In the genomic region with DNA sequence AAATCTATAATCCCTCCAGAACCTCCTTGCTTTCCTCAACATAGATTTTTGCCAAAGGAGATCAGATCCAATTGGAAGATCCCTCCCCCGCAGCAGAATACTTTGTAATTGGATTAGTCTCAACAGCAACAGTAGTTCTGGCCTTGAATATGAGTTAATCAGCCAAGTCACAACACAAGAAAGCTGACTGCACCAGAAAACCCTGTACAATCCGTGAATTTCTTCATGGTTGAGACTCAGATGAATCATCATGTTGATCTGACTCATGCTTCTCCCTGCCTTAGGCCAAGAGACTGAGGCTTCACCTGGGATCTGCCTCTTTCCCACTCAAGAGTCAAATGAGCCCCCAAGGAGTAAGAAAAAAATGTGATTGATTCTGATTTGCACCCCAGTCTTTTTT, we compare ENCODE assay signal across 7 cellular contexts. TPM values are rescaled to one million over a fixed set of nuclear protein-coding genes. Genes with fewer than 3 reads are reported as not detected.
DNase-seq lines count a peak whose midpoint lies in the region; ATAC-seq and TF ChIP-seq lines count a peak whose summit lies in the region.
"Had no signal": no experiment of that assay in that cellular context is flagged by ENCODE, and none has a peak within 500 bp of the region (broad histone marks: within the 10 kb centered on the region; RNA-seq: fewer than 3 reads in every experiment).

No MANE protein-coding gene starts in this region.

- H3K27ac Mint-ChIP-seq in brain, result peak overlapping the region in 2 of 5 experiments; percentile 85 to 92
- H3K27ac Mint-ChIP-seq in CD8-positive, alpha-beta T cell, result no peak overlapping the region

- peaks cover 0 to 5% of the 10 kb centered on the region in 2 experiments; a peak in 1 of 3 replicates for H3K36me3 ChIP-seq in HEK293 (ENCODE audit: control insufficient read depth in 2 of 2, insufficient read depth in 1 of 2, low read length in 2 of 2)
- peaks cover under 1% of the 10 kb centered on the region for H3K36me3 ChIP-seq in CD8-positive, alpha-beta T cell (ENCODE audit: insufficient read depth, low read length)

- H3K9me3 Mint-ChIP-seq in brain, result peaks cover 0 to 4% (median 0%) of the 10 kb centered on the region in 5 experiments
- H3K9me3 Mint-ChIP-seq in CD8-positive, alpha-beta T cell, result no peaks in the 10 kb centered on the region

- H3K4me1 Mint-ChIP-seq in brain, result peaks cover 37% of the 10 kb centered on the region
- peaks cover 21% of the 10 kb centered on the region for H3K4me1 Mint-ChIP-seq in CD8-positive, alpha-beta T cell (ENCODE audit: low read depth)

- ATAC-seq in omental fat pad (ENCODE audit: low FRiP score) (peak; percentile 82), GM18858 (IDR thresholded peaks at IDR 0.05; ENCODE audit: unreplicated experiment) (no peak)
- no peak for ATAC-seq in CD8-positive, alpha-beta T cell

- no peak for TF ChIP-seq CTCF in HEK293 (tag by site-specific recombination; IDR thresholded peaks at IDR 0.05)
- TF ChIP-seq CTCF in brain (conservative IDR thresholded peaks at IDR 0.05), result no peak
- TF ChIP-seq CTCF in omental fat pad (IDR thresholded peaks at IDR 0.05), result no peak
- no peak for TF ChIP-seq CTCF in CD8-positive, alpha-beta T cell (IDR thresholded peaks at IDR 0.05)

- DNase-seq in omental fat pad (ENCODE audit: low spot score) (no peak), NCI-H2171 (lab: John Stamatoyannopoulos, UW) (no peak)
- DNase-seq in CD8-positive, alpha-beta T cell, result no peak
- DNase-seq: right lobe of liver had no signal

- POLR2A ChIA-PET in HEK293 (lab: Yijun Ruan, JAX), result interaction anchor here (0.7 kb wide), 1 partner anchor 15 kb away, joined by 3 read pairs; no protein-coding TSS in a partner anchor
- POLR2A ChIA-PET in CD8-positive, alpha-beta T cell (lab: Charles Lee), result no interaction called here

- peaks cover 10% of the 10 kb centered on the region for H3K36me3 Mint-ChIP-seq in brain
- peaks cover 12% of the 10 kb centered on the region for H3K36me3 Mint-ChIP-seq in CD8-positive, alpha-beta T cell

- H3K9me3 ChIP-seq in HEK293 (ENCODE audit: control insufficient read depth, insufficient read depth, low read depth, low read length), result no peaks in the 10 kb centered on the region
- H3K9me3 ChIP-seq in CD8-positive, alpha-beta T cell (ENCODE audit: low read length), result no peaks in the 10 kb centered on the region
- H3K9me3 ChIP-seq: right lobe of liver had no signal

- peaks cover 49% of the 10 kb centered on the region for H3K27me3 Mint-ChIP-seq in brain
- peaks cover 4% of the 10 kb centered on the region for H3K27me3 Mint-ChIP-seq in CD8-positive, alpha-beta T cell (ENCODE audit: low read depth)

- CTCF ChIA-PET in HEK293 (lab: Yijun Ruan, JAX), result interaction anchor here (0.7 to 1.0 kb wide), 3 partner anchors 16 to 118 kb away, joined by 3 to 6 read pairs (median 4); no protein-coding TSS in a partner anchor
- CTCF ChIA-PET in CD8-positive, alpha-beta T cell (lab: Charles Lee), result interaction anchor here (2.4 kb wide), 1 partner anchor 16 kb away, joined by 10 read pairs; no protein-coding TSS in a partner anchor

- H3K27ac ChIP-seq in HEK293 (ENCODE audit: extremely low read depth, low read depth, low read length), result no peak overlapping the region
- H3K27ac ChIP-seq in CD8-positive, alpha-beta T cell (ENCODE audit: low read depth, low read length), result no peak overlapping the region
- H3K27ac ChIP-seq: right lobe of liver had no signal

- no peaks in the 10 kb centered on the region for H3K27me3 ChIP-seq in CD8-positive, alpha-beta T cell (ENCODE audit: insufficient read depth, low read length)
- H3K27me3 ChIP-seq: right lobe of liver had no signal

- 0 out of 2 replicates have a peak, but pooled peaks cover 2% of the 10 kb centered on the region for H3K4me1 ChIP-seq in HEK293 (ENCODE audit: control insufficient read depth, insufficient read depth, low read length)
- peaks cover 18% of the 10 kb centered on the region for H3K4me1 ChIP-seq in CD8-positive, alpha-beta T cell (ENCODE audit: insufficient read depth, low read length)

- intact Hi-C loops in CD8-positive, alpha-beta T cell (cut with DNase I, micrococcal nuclease), result loop anchor here in 1 of 2 experiments (5.0 to 10.0 kb wide), 2 partner anchors 525 to 642 kb away; partner anchors contain the start of genes PARP2 and PIP4P1

- no peak overlapping the region for H3K4me3 ChIP-seq in HEK293 (ENCODE audit: low read depth, low read length)
- H3K4me3 ChIP-seq in CD8-positive, alpha-beta T cell (ENCODE audit: low read depth, low read length), result no peak overlapping the region
- H3K4me3 ChIP-seq: right lobe of liver had no signal

- peak overlapping the region in 3 of 5 experiments; percentile 30 to 62 (median 37) for H3K4me3 Mint-ChIP-seq in brain
- H3K4me3 Mint-ChIP-seq in CD8-positive, alpha-beta T cell, result no peak overlapping the region

TF ChIP-seq in HEK293, 187 proteins besides CTCF, POLR2A, EP300 and RAD21 (continues in another document):
- no peak for TF ChIP-seq ZNF19 (tag by site-specific recombination; IDR thresholded peaks at IDR 0.05; ENCODE audit: low read depth)
- 0 out of 2 replicates have a peak, but pooled peaks have one; percentile 20 for TF ChIP-seq PRDM6 (tag by site-specific recombination; IDR thresholded peaks at IDR 0.05)
- TF ChIP-seq ZSCAN30 (tag by site-specific recombination; IDR thresholded peaks at IDR 0.05), result no peak
- TF ChIP-seq ZNF292 (tag by site-specific recombination; IDR thresholded peaks at IDR 0.05; ENCODE audit: borderline replicate concordance, low read depth), result no peak
- TF ChIP-seq ZNF112 (tag by site-specific recombination; IDR thresholded peaks at IDR 0.05), result no peak
- TF ChIP-seq ZNF335 (tag by site-specific recombination; conservative IDR thresholded peaks at IDR 0.05), result no peak
- no peak for TF ChIP-seq REST (tag by site-specific recombination; IDR thresholded peaks at IDR 0.05)
- no peak for TF ChIP-seq ZNF302 (tag by site-specific recombination; IDR thresholded peaks at IDR 0.05; ENCODE audit: low read depth)
- TF ChIP-seq MZF1 (tag by site-specific recombination; IDR thresholded peaks at IDR 0.05; ENCODE audit: borderline replicate concordance), result no peak
- TF ChIP-seq ZNF354C (tag by site-specific recombination; IDR thresholded peaks at IDR 0.05; ENCODE audit: borderline replicate concordance, low read depth), result no peak
- no peak for TF ChIP-seq SCRT1 (tag by site-specific recombination; IDR thresholded peaks at IDR 0.05; ENCODE audit: borderline replicate concordance)
- 0 out of 2 replicates have a peak, but pooled peaks have one; percentile 39 for TF ChIP-seq ZNF600 (tag by site-specific recombination; IDR thresholded peaks at IDR 0.05)
- TF ChIP-seq ZNF140 (tag by site-specific recombination; IDR thresholded peaks at IDR 0.05), result no peak
- no peak for TF ChIP-seq ZBTB21 (tag by site-specific recombination; IDR thresholded peaks at IDR 0.05)

RNA-seq across cellular contexts. Expression of gene METTL17, which starts 3.0 kb away (rescaled TPM):
- 16.4 TPM for polyA plus RNA-seq in brain (ENCODE audit: insufficient read depth, low read depth, low replicate concordance)
- total RNA-seq in omental fat pad, result 10 to 100 TPM; 36.8 to 89.7 (median 51.3) TPM
- 10 to 100 TPM; 82.3 to 88.8 TPM for total RNA-seq in CD8-positive, alpha-beta T cell

RNA-seq across cellular contexts. Expression of gene SLC39A2, which starts 12.3 kb away (rescaled TPM):
- not detected for polyA plus RNA-seq in brain (ENCODE audit: insufficient read depth, low read depth, low replicate concordance)
- total RNA-seq in omental fat pad, result not detected
- under 1 TPM; 0.33 to 0.62 TPM for total RNA-seq in CD8-positive, alpha-beta T cell
- total RNA-seq: right lobe of liver had no signal

RNA-seq across cellular contexts. Expression of gene RNASE2, which starts 31.5 kb away (rescaled TPM):
- 1.2 TPM for polyA plus RNA-seq in brain (ENCODE audit: insufficient read depth, low read depth, low replicate concordance)
- 1 to 10 TPM; 2.5 to 8.2 (median 5.5) TPM for total RNA-seq in omental fat pad
- not detected for total RNA-seq in CD8-positive, alpha-beta T cell

RNA-seq across cellular contexts. Expression of gene NDRG2, which starts 38.0 kb away (rescaled TPM):
- polyA plus RNA-seq in brain (ENCODE audit: insufficient read depth, low read depth, low replicate concordance), result 870 TPM
- 100 to 1,000 TPM; 169 to 444 (median 218) TPM for total RNA-seq in omental fat pad
- total RNA-seq in CD8-positive, alpha-beta T cell, result 10 to 100 TPM; 18.9 to 24.8 TPM

RNA-seq across cellular contexts. Expression of gene TPPP2, which starts 43.2 kb away (rescaled TPM):
- polyA plus RNA-seq in brain (ENCODE audit: insufficient read depth, low read depth, low replicate concordance), result not detected
- total RNA-seq in omental fat pad, result not detected
- total RNA-seq in CD8-positive, alpha-beta T cell, result not detected
